Comparison of ENCODE assay signal across 16 cellular contexts in the genomic region with DNA sequence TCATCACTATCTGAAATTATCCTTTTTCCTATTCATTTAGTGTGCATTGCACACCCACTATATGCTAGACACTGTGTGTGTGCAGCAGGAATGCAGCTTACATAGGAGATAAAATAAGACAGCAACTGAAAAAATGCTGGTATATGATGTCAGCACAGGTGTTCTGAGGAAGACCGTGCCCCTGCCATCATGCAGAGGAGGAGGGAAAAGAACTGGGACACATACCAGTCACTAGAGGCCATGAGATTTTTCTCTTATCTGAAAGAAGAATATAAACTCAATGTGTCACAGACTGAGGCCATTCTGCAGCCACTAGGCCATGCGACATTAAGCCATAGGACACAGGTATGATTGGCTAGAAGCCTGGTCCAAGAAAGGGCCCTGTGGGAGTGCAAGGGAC.
DNase-seq lines count a peak whose midpoint lies in the region; ATAC-seq, FAIRE-seq and TF ChIP-seq lines count a peak whose summit lies in the region.
"Had no signal": no experiment of that assay in that cellular context is flagged by ENCODE, and none has a peak within 500 bp of the region (broad histone marks: within the 10 kb centered on the region; RNA-seq: fewer than 3 reads in every experiment).

No MANE protein-coding gene starts in this region.

- TF ChIP-seq RAD21 in A549 (conservative IDR thresholded peaks at IDR 0.05 in 1 of 2, IDR thresholded peaks at IDR 0.05 in 1 of 2): no peak

- peak overlapping the region; percentile 67 to 75 for H3K27ac ChIP-seq in A549
- H3K27ac ChIP-seq: ascending aorta had no signal

- peak overlapping the region; percentile 10 for H3K4me2 ChIP-seq in A549

- TF ChIP-seq EP300 in A549 (IDR thresholded peaks at IDR 0.05): no peak

- CTCF ChIA-PET in A549 (lab: Yijun Ruan, JAX): interaction anchor here (0.6 to 0.7 kb wide), 4 partner anchors 182 to 319 kb away, joined by 3 read pairs; no protein-coding TSS in a partner anchor

- peaks cover 7% of the 10 kb centered on the region for H3K9me3 Mint-ChIP-seq in activated naive CD8-positive, alpha-beta T cell treated with anti-CD3 and anti-CD28 coated beads for 36 hours
- H3K9me3 Mint-ChIP-seq: activated T-helper 1 cell treated with anti-CD3 and anti-CD28 coated beads, Interleukin-12 subunit alpha, Interleukin-12 subunit beta, Interleukin-2, Interleukin-4 antibody, amounts not matched to agents 30 ng/mL and 10 ng/mL and 1 ng/mL, durations not matched to agents 14 hours and 24 hours and 36 hours; immature natural killer cell had no signal

- H3K4me3 ChIP-seq in A549 (no peak overlapping the region), BE2C (ENCODE audit: low read depth, low read length) (no peak overlapping the region)
- H3K4me3 ChIP-seq: ascending aorta, lung had no signal

- H3K9me3 ChIP-seq in A549 (no peaks in the 10 kb centered on the region), BE2C (no peaks in the 10 kb centered on the region)
- H3K9me3 ChIP-seq: ascending aorta had no signal

- H3K4me3 Mint-ChIP-seq in activated naive CD8-positive, alpha-beta T cell treated with anti-CD3 and anti-CD28 coated beads for 36 hours: no peak overlapping the region
- H3K4me3 Mint-ChIP-seq: activated T-helper 1 cell treated with anti-CD3 and anti-CD28 coated beads, Interleukin-12 subunit alpha, Interleukin-12 subunit beta, Interleukin-2, Interleukin-4 antibody, amounts not matched to agents 30 ng/mL and 10 ng/mL and 1 ng/mL, durations not matched to agents 14 hours and 24 hours and 36 hours; immature natural killer cell; nephron progenitor cell had no signal

- H3K27me3 Mint-ChIP-seq in activated naive CD8-positive, alpha-beta T cell treated with anti-CD3 and anti-CD28 coated beads for 36 hours: no peaks in the 10 kb centered on the region

- H3K27ac Mint-ChIP-seq in activated naive CD8-positive, alpha-beta T cell treated with anti-CD3 and anti-CD28 coated beads for 36 hours: peak overlapping the region; percentile 30
- H3K27ac Mint-ChIP-seq: activated T-helper 1 cell treated with anti-CD3 and anti-CD28 coated beads, Interleukin-12 subunit alpha, Interleukin-12 subunit beta, Interleukin-2, Interleukin-4 antibody, amounts not matched to agents 30 ng/mL and 10 ng/mL and 1 ng/mL, durations not matched to agents 14 hours and 24 hours and 36 hours; immature natural killer cell; nephron progenitor cell had no signal

- peaks cover 18% of the 10 kb centered on the region for H3K4me1 ChIP-seq in A549
- no peaks in the 10 kb centered on the region for H3K4me1 ChIP-seq in BE2C

- TF ChIP-seq CTCF in A549 (IDR thresholded peaks at IDR 0.05) (no peak), BE2C (IDR thresholded peaks at IDR 0.05; ENCODE audit: low read depth, low read length) (no peak)

- H3K27me3 ChIP-seq in BE2C: no peaks in the 10 kb centered on the region; the same call in none of the 2 replicates
- H3K27me3 ChIP-seq: ascending aorta had no signal

- 96% methylated on average over 2 of the region's 2 CpGs for WGBS in A549 (ENCODE audit: missing lambda C conversion rate)

- TF ChIP-seq POLR2A in A549 (IDR thresholded peaks at IDR 0.05; ENCODE audit: low read length): no peak

- FAIRE-seq in A549 (lab: Jason Lieb, UNC): no peak

- peaks cover 10% of the 10 kb centered on the region for H3K36me3 Mint-ChIP-seq in activated naive CD8-positive, alpha-beta T cell treated with anti-CD3 and anti-CD28 coated beads for 36 hours

- POLR2A ChIA-PET in A549 (lab: Yijun Ruan, JAX): no interaction called here

- ATAC-seq in A549 (no peak), GM18498 (IDR thresholded peaks at IDR 0.05; ENCODE audit: unreplicated experiment) (peak; percentile 32), HG03432 (IDR thresholded peaks at IDR 0.05; ENCODE audit: unreplicated experiment) (peak; percentile 13), HG02885 (IDR thresholded peaks at IDR 0.05; ENCODE audit: poor library complexity, unreplicated experiment) (no peak), GM18519 (IDR thresholded peaks at IDR 0.05; ENCODE audit: low FRiP score, unreplicated experiment) (no peak)

- H3K36me3 ChIP-seq in BE2C: no peaks in the 10 kb centered on the region
- H3K36me3 ChIP-seq: ascending aorta had no signal

- DNase-seq in A549 (ENCODE audit: low read depth in 1 of 2, low spot score in 1 of 2) (no peak), NOMO-1 treated with DMSO at 0.1 percent for 48 hours (lab: John Stamatoyannopoulos, UW; ENCODE audit: unreplicated experiment) (no peak), BE2C (no peak)
- DNase-seq in activated naive CD8-positive, alpha-beta T cell treated with anti-CD3 and anti-CD28 coated beads for 36 hours: no peak
- DNase-seq: cortex of kidney, glutamatergic neuron, NCI-H2107, nephron progenitor cell had no signal

- peaks cover 65% of the 10 kb centered on the region for H3K4me1 Mint-ChIP-seq in activated naive CD8-positive, alpha-beta T cell treated with anti-CD3 and anti-CD28 coated beads for 36 hours
- H3K4me1 Mint-ChIP-seq: nephron progenitor cell had no signal

TF ChIP-seq in A549, 52 proteins besides CTCF, POLR2A, EP300 and RAD21:
- no peak for TF ChIP-seq CHD4 (IDR thresholded peaks at IDR 0.05; ENCODE audit: borderline replicate concordance)
- TF ChIP-seq, protein P1, sequence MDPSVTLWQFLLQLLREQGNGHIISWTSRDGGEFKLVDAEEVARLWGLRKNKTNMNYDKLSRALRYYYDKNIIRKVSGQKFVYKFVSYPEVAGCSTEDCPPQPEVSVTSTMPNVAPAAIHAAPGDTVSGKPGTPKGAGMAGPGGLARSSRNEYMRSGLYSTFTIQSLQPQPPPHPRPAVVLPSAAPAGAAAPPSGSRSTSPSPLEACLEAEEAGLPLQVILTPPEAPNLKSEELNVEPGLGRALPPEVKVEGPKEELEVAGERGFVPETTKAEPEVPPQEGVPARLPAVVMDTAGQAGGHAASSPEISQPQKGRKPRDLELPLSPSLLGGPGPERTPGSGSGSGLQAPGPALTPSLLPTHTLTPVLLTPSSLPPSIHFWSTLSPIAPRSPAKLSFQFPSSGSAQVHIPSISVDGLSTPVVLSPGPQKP (IDR thresholded peaks at IDR 0.05; ENCODE audit: low read depth, low read length): no peak
- no peak for TF ChIP-seq ESRRA (IDR thresholded peaks at IDR 0.05; ENCODE audit: borderline replicate concordance, low read length)
- TF ChIP-seq KDM5A (IDR thresholded peaks at IDR 0.05): no peak
- TF ChIP-seq MAX (IDR thresholded peaks at IDR 0.05): no peak
- TF ChIP-seq SMC3 (IDR thresholded peaks at IDR 0.05): no peak
- TF ChIP-seq, protein P2, sequence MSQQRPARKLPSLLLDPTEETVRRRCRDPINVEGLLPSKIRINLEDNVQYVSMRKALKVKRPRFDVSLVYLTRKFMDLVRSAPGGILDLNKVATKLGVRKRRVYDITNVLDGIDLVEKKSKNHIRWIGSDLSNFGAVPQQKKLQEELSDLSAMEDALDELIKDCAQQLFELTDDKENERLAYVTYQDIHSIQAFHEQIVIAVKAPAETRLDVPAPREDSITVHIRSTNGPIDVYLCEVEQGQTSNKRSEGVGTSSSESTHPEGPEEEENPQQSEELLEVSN (IDR thresholded peaks at IDR 0.05; ENCODE audit: borderline replicate concordance, low read depth): no peak
- TF ChIP-seq CEBPB (IDR thresholded peaks at IDR 0.05): no peak
- no peak for TF ChIP-seq BHLHE40 (IDR thresholded peaks at IDR 0.05; ENCODE audit: low read depth, low read length)
- no peak for TF ChIP-seq NFE2L2 (conservative IDR thresholded peaks at IDR 0.05; ENCODE audit: low read length)

Comparison
In these comparisons a context has a peak if more than half of its experiments do, and no peak if none do; other contexts are left out.
1. ATAC-seq: peak in GM18498 (single experiment) and HG03432 (single experiment); none in A549 (0 of 2), HG02885 (single experiment) and GM18519 (single experiment).